ENCODE assay signal across 2 cellular contexts in the genomic region with DNA sequence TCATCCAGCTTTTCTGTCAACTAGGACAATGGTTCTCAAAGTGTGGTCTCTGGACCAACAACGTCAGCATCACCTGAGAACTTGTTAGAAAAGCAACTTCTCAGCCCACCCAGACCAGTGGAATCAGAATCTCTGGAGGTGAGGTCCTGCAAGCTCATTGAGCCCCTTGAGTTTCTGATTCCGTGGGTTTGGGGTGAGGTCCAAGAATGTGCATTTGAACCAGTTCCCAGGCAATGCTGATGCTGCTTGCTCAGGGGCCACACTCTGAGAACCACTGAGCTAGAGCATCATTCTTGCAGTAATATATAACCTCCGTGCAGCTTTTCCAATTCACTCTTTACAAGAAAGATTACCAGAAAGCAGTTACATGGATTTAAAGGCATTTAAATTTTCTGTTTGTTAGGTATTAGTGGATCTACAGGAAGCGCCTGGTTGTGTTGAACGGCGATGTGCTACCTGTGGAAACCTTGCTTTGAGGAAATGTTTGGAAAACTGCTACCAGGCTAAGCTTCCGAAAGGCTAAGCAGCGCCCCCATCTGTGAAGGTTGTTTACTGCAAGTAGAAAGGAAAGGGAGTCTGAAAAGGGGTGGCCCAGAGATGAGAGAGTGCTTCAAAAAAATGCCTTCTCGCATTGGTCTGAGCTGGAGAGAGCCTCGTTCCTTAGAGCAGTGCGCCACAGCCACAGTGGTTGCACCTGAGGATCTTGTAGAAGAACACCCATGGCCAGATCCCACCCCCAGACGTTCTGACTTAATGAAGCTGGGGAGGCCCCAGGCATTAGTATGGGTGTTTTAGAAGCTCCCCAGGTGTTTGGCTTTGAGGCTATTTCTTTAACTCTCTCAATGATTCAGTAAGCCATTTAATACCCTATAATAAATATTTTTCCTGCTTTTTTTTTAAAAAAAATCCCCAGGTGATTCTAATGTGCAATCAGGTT.
A peak's percentile ranks its signal among the peaks of the same experiment; 100 is the strongest.
TF ChIP-seq lines count a peak whose summit lies in the region.

No MANE protein-coding gene starts in this region.

TF ChIP-seq in HEK293T, 16 proteins besides CTCF, POLR2A, EP300 and RAD21 (continued from another document):
- TF ChIP-seq SUZ12 (IDR thresholded peaks at IDR 0.05) (no peak), LEF1 (IDR thresholded peaks at IDR 0.05; ENCODE audit: borderline replicate concordance) (no peak), CTBP1 (IDR thresholded peaks at IDR 0.05; ENCODE audit: borderline replicate concordance) (no peak), HDGF (IDR thresholded peaks at IDR 0.05; ENCODE audit: borderline replicate concordance) (no peak), ZNF384 (IDR thresholded peaks at IDR 0.05) (no peak), FOXM1 (IDR thresholded peaks at IDR 0.05; ENCODE audit: borderline replicate concordance) (no peak), L3MBTL2 (conservative IDR thresholded peaks at IDR 0.05) (no peak), NFRKB (IDR thresholded peaks at IDR 0.05) (no peak), TARDBP (IDR thresholded peaks at IDR 0.05) (no peak)

TF ChIP-seq in HepG2, 621 proteins besides CTCF, POLR2A, EP300 and RAD21 (continued from another document):
- TF ChIP-seq, protein P1, sequence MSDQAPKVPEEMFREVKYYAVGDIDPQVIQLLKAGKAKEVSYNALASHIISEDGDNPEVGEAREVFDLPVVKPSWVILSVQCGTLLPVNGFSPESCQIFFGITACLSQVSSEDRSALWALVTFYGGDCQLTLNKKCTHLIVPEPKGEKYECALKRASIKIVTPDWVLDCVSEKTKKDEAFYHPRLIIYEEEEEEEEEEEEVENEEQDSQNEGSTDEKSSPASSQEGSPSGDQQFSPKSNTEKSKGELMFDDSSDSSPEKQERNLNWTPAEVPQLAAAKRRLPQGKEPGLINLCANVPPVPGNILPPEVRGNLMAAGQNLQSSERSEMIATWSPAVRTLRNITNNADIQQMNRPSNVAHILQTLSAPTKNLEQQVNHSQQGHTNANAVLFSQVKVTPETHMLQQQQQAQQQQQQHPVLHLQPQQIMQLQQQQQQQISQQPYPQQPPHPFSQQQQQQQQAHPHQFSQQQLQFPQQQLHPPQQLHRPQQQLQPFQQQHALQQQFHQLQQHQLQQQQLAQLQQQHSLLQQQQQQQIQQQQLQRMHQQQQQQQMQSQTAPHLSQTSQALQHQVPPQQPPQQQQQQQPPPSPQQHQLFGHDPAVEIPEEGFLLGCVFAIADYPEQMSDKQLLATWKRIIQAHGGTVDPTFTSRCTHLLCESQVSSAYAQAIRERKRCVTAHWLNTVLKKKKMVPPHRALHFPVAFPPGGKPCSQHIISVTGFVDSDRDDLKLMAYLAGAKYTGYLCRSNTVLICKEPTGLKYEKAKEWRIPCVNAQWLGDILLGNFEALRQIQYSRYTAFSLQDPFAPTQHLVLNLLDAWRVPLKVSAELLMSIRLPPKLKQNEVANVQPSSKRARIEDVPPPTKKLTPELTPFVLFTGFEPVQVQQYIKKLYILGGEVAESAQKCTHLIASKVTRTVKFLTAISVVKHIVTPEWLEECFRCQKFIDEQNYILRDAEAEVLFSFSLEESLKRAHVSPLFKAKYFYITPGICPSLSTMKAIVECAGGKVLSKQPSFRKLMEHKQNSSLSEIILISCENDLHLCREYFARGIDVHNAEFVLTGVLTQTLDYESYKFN (CRISPR knock-in tag; conservative IDR thresholded peaks at IDR 0.05), result 0 out of 2 replicates have a peak, but pooled peaks have one; percentile 18
- TF ChIP-seq ZNF235 (CRISPR knock-in tag; IDR thresholded peaks at IDR 0.05; ENCODE audit: borderline replicate concordance) (no peak), ERF (CRISPR knock-in tag; IDR thresholded peaks at IDR 0.05) (peak; percentile 53; the same call in 1 of the 2 replicates), MTF2 (CRISPR knock-in tag; IDR thresholded peaks at IDR 0.05; ENCODE audit: borderline replicate concordance) (no peak), ZNF501 (CRISPR knock-in tag; IDR thresholded peaks at IDR 0.05) (peak; percentile 26; the same call in 1 of the 2 replicates), ZNF10 (CRISPR knock-in tag; IDR thresholded peaks at IDR 0.05; ENCODE audit: borderline replicate concordance, low read depth) (no peak), ZNF737 (CRISPR knock-in tag; IDR thresholded peaks at IDR 0.05; ENCODE audit: borderline replicate concordance) (no peak), RXRB (CRISPR knock-in tag; IDR thresholded peaks at IDR 0.05; ENCODE audit: borderline replicate concordance) (0 out of 2 replicates have a peak, but pooled peaks have one; percentile 38), ZSCAN30 (CRISPR knock-in tag; IDR thresholded peaks at IDR 0.05) (no peak), FOXA3 (CRISPR knock-in tag; IDR thresholded peaks at IDR 0.05) (peak; percentile 49; the same call in 1 of the 2 replicates), REL (CRISPR knock-in tag; conservative IDR thresholded peaks at IDR 0.05) (no peak), SMC3 (IDR thresholded peaks at IDR 0.05; ENCODE audit: low read length) (peak; percentile 92), ZNF879 (CRISPR knock-in tag; IDR thresholded peaks at IDR 0.05) (no peak), MED1 (CRISPR knock-in tag; IDR thresholded peaks at IDR 0.05) (0 out of 2 replicates have a peak, but pooled peaks have one; percentile 21), CENPBD1 (CRISPR knock-in tag; IDR thresholded peaks at IDR 0.05; ENCODE audit: borderline replicate concordance, low read depth) (no peak), XRCC5 (optimal IDR thresholded peaks at IDR 0.05; ENCODE audit: low read length) (peak; percentile 45), ELF3 (CRISPR knock-in tag; IDR thresholded peaks at IDR 0.05) (peak; percentile 74), CBFB (CRISPR knock-in tag; IDR thresholded peaks at IDR 0.05) (no peak), SSRP1 (CRISPR knock-in tag; IDR thresholded peaks at IDR 0.05) (no peak), ZFP41 (CRISPR knock-in tag; IDR thresholded peaks at IDR 0.05; ENCODE audit: borderline replicate concordance) (no peak), ZNF772 (CRISPR knock-in tag; IDR thresholded peaks at IDR 0.05) (no peak), ZNF510 (CRISPR knock-in tag; IDR thresholded peaks at IDR 0.05; ENCODE audit: low read depth) (no peak), MAFK (conservative IDR thresholded peaks at IDR 0.05 in 1 of 2, IDR thresholded peaks at IDR 0.05 in 1 of 2; ENCODE audit: low read length in 2 of 2) (no peak), STAG1 (CRISPR knock-in tag; IDR thresholded peaks at IDR 0.05) (peak; percentile 86), NR1H2 (CRISPR knock-in tag; IDR thresholded peaks at IDR 0.05; ENCODE audit: borderline replicate concordance, low read depth) (no peak), SALL1 (CRISPR knock-in tag; IDR thresholded peaks at IDR 0.05) (peak; percentile 35; the same call in 1 of the 2 replicates), ZNF17 (CRISPR knock-in tag; IDR thresholded peaks at IDR 0.05) (no peak), FOXK1 (CRISPR knock-in tag; IDR thresholded peaks at IDR 0.05; ENCODE audit: borderline replicate concordance, low read depth) (no peak), FOXA1 (IDR thresholded peaks at IDR 0.05) (no peak), FOXA1 (CRISPR knock-in tag; IDR thresholded peaks at IDR 0.05) (peak; percentile 60; the same call in 1 of the 2 replicates), NFIB (CRISPR knock-in tag; IDR thresholded peaks at IDR 0.05; ENCODE audit: borderline replicate concordance) (no peak), ELF4 (CRISPR knock-in tag; IDR thresholded peaks at IDR 0.05; ENCODE audit: borderline replicate concordance) (no peak), SCMH1 (CRISPR knock-in tag; IDR thresholded peaks at IDR 0.05; ENCODE audit: borderline replicate concordance) (no peak), GATAD2A (CRISPR knock-in tag; IDR thresholded peaks at IDR 0.05) (peak; percentile 28; the same call in 1 of the 2 replicates)
- TF ChIP-seq, protein P2, sequence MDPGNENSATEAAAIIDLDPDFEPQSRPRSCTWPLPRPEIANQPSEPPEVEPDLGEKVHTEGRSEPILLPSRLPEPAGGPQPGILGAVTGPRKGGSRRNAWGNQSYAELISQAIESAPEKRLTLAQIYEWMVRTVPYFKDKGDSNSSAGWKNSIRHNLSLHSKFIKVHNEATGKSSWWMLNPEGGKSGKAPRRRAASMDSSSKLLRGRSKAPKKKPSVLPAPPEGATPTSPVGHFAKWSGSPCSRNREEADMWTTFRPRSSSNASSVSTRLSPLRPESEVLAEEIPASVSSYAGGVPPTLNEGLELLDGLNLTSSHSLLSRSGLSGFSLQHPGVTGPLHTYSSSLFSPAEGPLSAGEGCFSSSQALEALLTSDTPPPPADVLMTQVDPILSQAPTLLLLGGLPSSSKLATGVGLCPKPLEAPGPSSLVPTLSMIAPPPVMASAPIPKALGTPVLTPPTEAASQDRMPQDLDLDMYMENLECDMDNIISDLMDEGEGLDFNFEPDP (CRISPR knock-in tag; conservative IDR thresholded peaks at IDR 0.05), result 0 out of 2 replicates have a peak, but pooled peaks have one; percentile 42
- TF ChIP-seq, protein P3, sequence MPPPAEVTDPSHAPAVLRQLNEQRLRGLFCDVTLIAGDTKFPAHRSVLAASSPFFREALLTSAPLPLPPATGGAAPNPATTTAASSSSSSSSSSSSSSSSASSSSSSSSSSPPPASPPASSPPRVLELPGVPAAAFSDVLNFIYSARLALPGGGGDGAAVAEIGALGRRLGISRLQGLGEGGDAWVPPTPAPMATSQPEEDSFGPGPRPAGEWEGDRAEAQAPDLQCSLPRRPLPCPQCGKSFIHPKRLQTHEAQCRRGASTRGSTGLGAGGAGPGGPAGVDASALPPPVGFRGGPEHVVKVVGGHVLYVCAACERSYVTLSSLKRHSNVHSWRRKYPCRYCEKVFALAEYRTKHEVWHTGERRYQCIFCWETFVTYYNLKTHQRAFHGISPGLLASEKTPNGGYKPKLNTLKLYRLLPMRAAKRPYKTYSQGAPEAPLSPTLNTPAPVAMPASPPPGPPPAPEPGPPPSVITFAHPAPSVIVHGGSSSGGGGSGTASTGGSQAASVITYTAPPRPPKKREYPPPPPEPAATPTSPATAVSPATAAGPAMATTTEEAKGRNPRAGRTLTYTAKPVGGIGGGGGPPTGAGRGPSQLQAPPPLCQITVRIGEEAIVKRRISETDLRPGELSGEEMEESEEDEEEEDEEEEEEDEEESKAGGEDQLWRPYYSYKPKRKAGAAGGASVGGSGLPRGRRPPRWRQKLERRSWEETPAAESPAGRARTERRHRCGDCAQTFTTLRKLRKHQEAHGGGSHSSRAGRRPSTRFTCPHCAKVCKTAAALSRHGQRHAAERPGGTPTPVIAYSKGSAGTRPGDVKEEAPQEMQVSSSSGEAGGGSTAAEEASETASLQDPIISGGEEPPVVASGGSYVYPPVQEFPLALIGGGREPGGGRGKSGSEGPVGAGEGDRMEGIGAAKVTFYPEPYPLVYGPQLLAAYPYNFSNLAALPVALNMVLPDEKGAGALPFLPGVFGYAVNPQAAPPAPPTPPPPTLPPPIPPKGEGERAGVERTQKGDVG (CRISPR knock-in tag; IDR thresholded peaks at IDR 0.05; ENCODE audit: borderline replicate concordance), result no peak
- TF ChIP-seq, protein P4, sequence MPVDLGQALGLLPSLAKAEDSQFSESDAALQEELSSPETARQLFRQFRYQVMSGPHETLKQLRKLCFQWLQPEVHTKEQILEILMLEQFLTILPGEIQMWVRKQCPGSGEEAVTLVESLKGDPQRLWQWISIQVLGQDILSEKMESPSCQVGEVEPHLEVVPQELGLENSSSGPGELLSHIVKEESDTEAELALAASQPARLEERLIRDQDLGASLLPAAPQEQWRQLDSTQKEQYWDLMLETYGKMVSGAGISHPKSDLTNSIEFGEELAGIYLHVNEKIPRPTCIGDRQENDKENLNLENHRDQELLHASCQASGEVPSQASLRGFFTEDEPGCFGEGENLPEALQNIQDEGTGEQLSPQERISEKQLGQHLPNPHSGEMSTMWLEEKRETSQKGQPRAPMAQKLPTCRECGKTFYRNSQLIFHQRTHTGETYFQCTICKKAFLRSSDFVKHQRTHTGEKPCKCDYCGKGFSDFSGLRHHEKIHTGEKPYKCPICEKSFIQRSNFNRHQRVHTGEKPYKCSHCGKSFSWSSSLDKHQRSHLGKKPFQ (CRISPR knock-in tag; IDR thresholded peaks at IDR 0.05; ENCODE audit: insufficient replicate concordance), result no peak
TF ChIP-seq in HepG2: peak in this region for 14.
